Comparison of ENCODE assay signal across 14 cellular contexts in the genomic region with DNA sequence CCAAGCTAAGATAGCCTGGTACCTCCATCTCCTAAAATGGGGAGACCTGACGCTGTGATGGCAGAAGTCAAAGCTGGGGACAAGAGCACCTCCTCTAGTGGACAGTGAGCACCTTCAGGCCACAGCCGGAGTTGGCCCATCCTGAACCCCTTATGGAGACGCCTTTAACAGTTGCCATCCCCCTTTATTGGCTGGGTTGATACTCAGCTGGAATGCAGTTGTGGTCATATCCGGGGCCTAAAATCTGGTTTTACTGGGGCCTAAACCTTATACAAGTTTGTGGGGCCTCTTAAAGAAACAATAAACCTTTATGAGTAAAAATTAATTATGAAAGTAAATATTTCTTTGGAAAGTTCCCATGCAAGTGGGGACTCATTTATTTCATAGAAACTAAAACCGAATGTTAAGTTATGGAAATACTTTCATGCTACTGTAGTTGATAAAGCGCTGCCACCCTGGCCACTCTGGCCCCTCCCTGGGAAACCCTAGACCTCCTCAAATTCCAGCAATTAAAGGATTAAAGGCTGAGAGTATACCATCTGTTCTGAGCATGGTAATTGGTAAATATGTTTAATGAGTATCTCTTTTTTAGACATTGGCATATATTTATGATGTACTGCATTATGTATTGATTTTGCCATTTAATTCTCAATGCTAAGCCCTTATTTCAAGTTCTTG.
A peak's percentile ranks its signal among the peaks of the same experiment; 100 is the strongest.
DNase-seq lines count a peak whose midpoint lies in the region; ATAC-seq and TF ChIP-seq lines count a peak whose summit lies in the region.
"Had no signal": no experiment of that assay in that cellular context is flagged by ENCODE, and none has a peak within 500 bp of the region (broad histone marks: within the 10 kb centered on the region; RNA-seq: fewer than 3 reads in every experiment).

No MANE protein-coding gene starts in this region.

- H3K9ac ChIP-seq in BLaER1: no peak overlapping the region
- H3K9ac ChIP-seq in neural cell (ENCODE audit: low read length): no peak overlapping the region

- no peak for TF ChIP-seq CTCF in neural cell (IDR thresholded peaks at IDR 0.05; ENCODE audit: poor library complexity, severe bottlenecking)
- no peak for TF ChIP-seq CTCF in stomach (IDR thresholded peaks at IDR 0.05)
- no peak for TF ChIP-seq CTCF in vagina (IDR thresholded peaks at IDR 0.05)

- H3K4me1 ChIP-seq in BLaER1 (peaks cover 62% of the 10 kb centered on the region), stomach (no peaks in the 10 kb centered on the region), vagina (peaks cover 16% of the 10 kb centered on the region)
- H3K4me1 ChIP-seq: A549, Caco-2 had no signal

- no peaks in the 10 kb centered on the region for H3K9me2 ChIP-seq in neural cell (ENCODE audit: insufficient read depth, low read length)

- no peak for TF ChIP-seq RAD21 in neural cell (conservative IDR thresholded peaks at IDR 0.05)

- intact Hi-C loops in stomach (cut with DNase I; ENCODE audit: low total_unique reads): no loop called here
- intact Hi-C loops in vagina (cut with DNase I): no loop called here

- H3F3A ChIP-seq in neural cell (ENCODE audit: insufficient read depth, low read length, poor library complexity, severe bottlenecking): peaks cover 9% of the 10 kb centered on the region

- H4K20me1 ChIP-seq in BLaER1 (no peaks in the 10 kb centered on the region), neural cell (ENCODE audit: insufficient read depth) (no peaks in the 10 kb centered on the region)

- TF ChIP-seq POLR2A in stomach (IDR thresholded peaks at IDR 0.05): no peak
- TF ChIP-seq POLR2A in vagina (IDR thresholded peaks at IDR 0.05): no peak

- DNase-seq in NCI-H146 treated with DMSO at 0.1 percent for 48 hours (lab: John Stamatoyannopoulos, UW; ENCODE audit: unreplicated experiment): peak; percentile 53
- peak; percentile 94 for DNase-seq in NCI-H82 (lab: John Stamatoyannopoulos, UW)
- DNase-seq in stomach: no peak
- no peak for DNase-seq in vagina (ENCODE audit: extremely low spot score in 2 of 2)
- DNase-seq: Caco-2, NCI-H2029, NCI-H2227 treated with DMSO at 0.1 percent for 48 hours, SW 1271 had no signal

- no peak overlapping the region for H3K27ac ChIP-seq in BLaER1
- H3K27ac ChIP-seq in neural cell (ENCODE audit: low read length): peak overlapping the region; percentile 71
- no peak overlapping the region for H3K27ac ChIP-seq in stomach
- H3K27ac ChIP-seq in vagina: no peak overlapping the region
- H3K27ac ChIP-seq: A549 had no signal

- H3K4me3 ChIP-seq in BLaER1: no peak overlapping the region
- H3K4me3 ChIP-seq in neural cell (ENCODE audit: low read length): no peak overlapping the region
- H3K4me3 ChIP-seq in stomach: no peak overlapping the region
- H3K4me3 ChIP-seq in vagina: no peak overlapping the region
- H3K4me3 ChIP-seq: A549, HAP-1 had no signal

- no peak overlapping the region for H2AFZ ChIP-seq in neural cell (ENCODE audit: low read depth, low read length)

- no peaks in the 10 kb centered on the region for H3K79me2 ChIP-seq in neural cell (replicated peaks; ENCODE audit: insufficient read depth, low read length)

- H3K9me3 ChIP-seq in BLaER1 (no peaks in the 10 kb centered on the region), neural cell (ENCODE audit: low read length) (no peaks in the 10 kb centered on the region), stomach (no peaks in the 10 kb centered on the region), vagina (no peaks in the 10 kb centered on the region)
- H3K9me3 ChIP-seq: A549, Caco-2, HAP-1 had no signal

- H3K36me3 ChIP-seq in BLaER1 (no peaks in the 10 kb centered on the region), neural cell (ENCODE audit: insufficient read depth, low read length) (no peaks in the 10 kb centered on the region), stomach (no peaks in the 10 kb centered on the region), vagina (no peaks in the 10 kb centered on the region)
- H3K36me3 ChIP-seq: HAP-1 had no signal

- ATAC-seq in HG03342 (IDR thresholded peaks at IDR 0.05; ENCODE audit: unreplicated experiment): no peak
- no peak for ATAC-seq in HG03354 (IDR thresholded peaks at IDR 0.05; ENCODE audit: poor library complexity, severe bottlenecking, unreplicated experiment)
- ATAC-seq: A549 had no signal

- H3K4me2 ChIP-seq in BLaER1 (peak overlapping the region; percentile 83), neural cell (ENCODE audit: low read length) (no peak overlapping the region)
- H3K4me2 ChIP-seq: A549 had no signal

- H3K27me3 ChIP-seq in BLaER1 (no peaks in the 10 kb centered on the region; the same call in 1 of the 2 replicates), neural cell (ENCODE audit: insufficient read depth, low read depth, low read length) (no peaks in the 10 kb centered on the region), stomach (no peaks in the 10 kb centered on the region), vagina (no peaks in the 10 kb centered on the region)

- WGBS in stomach, 5 donors: 83 to 95% (median 90%) methylated on average over 6 of the region's 6 CpGs

- TF ChIP-seq EP300 in neural cell (conservative IDR thresholded peaks at IDR 0.05; ENCODE audit: poor library complexity, severe bottlenecking) (no peak), stomach (IDR thresholded peaks at IDR 0.05) (no peak)

TF ChIP-seq in neural cell, 6 proteins besides CTCF, POLR2A, EP300 and RAD21:
- no peak for TF ChIP-seq EZH2 (IDR thresholded peaks at IDR 0.05; ENCODE audit: borderline replicate concordance, insufficient read depth, low read length, poor library complexity, severe bottlenecking)
- TF ChIP-seq SMC3 (conservative IDR thresholded peaks at IDR 0.05; ENCODE audit: poor library complexity): no peak
- TF ChIP-seq, protein P1, sequence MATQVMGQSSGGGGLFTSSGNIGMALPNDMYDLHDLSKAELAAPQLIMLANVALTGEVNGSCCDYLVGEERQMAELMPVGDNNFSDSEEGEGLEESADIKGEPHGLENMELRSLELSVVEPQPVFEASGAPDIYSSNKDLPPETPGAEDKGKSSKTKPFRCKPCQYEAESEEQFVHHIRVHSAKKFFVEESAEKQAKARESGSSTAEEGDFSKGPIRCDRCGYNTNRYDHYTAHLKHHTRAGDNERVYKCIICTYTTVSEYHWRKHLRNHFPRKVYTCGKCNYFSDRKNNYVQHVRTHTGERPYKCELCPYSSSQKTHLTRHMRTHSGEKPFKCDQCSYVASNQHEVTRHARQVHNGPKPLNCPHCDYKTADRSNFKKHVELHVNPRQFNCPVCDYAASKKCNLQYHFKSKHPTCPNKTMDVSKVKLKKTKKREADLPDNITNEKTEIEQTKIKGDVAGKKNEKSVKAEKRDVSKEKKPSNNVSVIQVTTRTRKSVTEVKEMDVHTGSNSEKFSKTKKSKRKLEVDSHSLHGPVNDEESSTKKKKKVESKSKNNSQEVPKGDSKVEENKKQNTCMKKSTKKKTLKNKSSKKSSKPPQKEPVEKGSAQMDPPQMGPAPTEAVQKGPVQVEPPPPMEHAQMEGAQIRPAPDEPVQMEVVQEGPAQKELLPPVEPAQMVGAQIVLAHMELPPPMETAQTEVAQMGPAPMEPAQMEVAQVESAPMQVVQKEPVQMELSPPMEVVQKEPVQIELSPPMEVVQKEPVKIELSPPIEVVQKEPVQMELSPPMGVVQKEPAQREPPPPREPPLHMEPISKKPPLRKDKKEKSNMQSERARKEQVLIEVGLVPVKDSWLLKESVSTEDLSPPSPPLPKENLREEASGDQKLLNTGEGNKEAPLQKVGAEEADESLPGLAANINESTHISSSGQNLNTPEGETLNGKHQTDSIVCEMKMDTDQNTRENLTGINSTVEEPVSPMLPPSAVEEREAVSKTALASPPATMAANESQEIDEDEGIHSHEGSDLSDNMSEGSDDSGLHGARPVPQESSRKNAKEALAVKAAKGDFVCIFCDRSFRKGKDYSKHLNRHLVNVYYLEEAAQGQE (IDR thresholded peaks at IDR 0.05; ENCODE audit: borderline replicate concordance): no peak
- no peak for TF ChIP-seq POLR2AphosphoS5 (IDR thresholded peaks at IDR 0.05)
- TF ChIP-seq TAF1 (IDR thresholded peaks at IDR 0.05; ENCODE audit: low read depth): no peak
- no peak for TF ChIP-seq MXI1 (conservative IDR thresholded peaks at IDR 0.05; ENCODE audit: poor library complexity, severe bottlenecking)
TF ChIP-seq in neural cell: peak in this region for 0.

Comparison
In these comparisons a context has a peak if more than half of its experiments do, and no peak if none do; other contexts are left out.
1. DNase-seq: peak in NCI-H146 treated with DMSO at 0.1 percent for 48 hours (single experiment) and NCI-H82 (single experiment); none in stomach (single experiment) and vagina (0 of 2).